ENCODE assay signal across 14 cellular contexts in genomic region chr7:27651702-27652101, GRCh38.
"Had no signal": no experiment of that assay in that cellular context is flagged by ENCODE, and none has a peak within 500 bp of the region (broad histone marks: within the 10 kb centered on the region; RNA-seq: fewer than 3 reads in every experiment).

No MANE protein-coding gene starts in this region.

- H3K79me2 ChIP-seq: parathyroid adenoma had no signal

- H3K4me3 Mint-ChIP-seq: neural crest cell had no signal

- H3K27me3 ChIP-seq: left lung, stomach had no signal

- H3K9me3 ChIP-seq: left lung, stomach had no signal

- DNase-seq: activated CD4-positive, alpha-beta T cell treated with anti-CD3 and anti-CD28 coated beads, Interleukin-2, amount 50 U/mL, for 1 hour; activated naive CD4-positive, alpha-beta T cell treated with anti-CD3 and anti-CD28 coated beads, Interleukin-2, amount 50 U/mL, for 16 hours; activated T-cell treated with anti-CD3 and anti-CD28 coated beads for 4 hours; glutamatergic neuron; left lung; mesenchymal stem cell; retina; small intestine; stomach; T-helper 2 cell had no signal

- H3K4me3 ChIP-seq: left lung, stomach had no signal

- H3K4me1 ChIP-seq: left lung had no signal

- H3K27ac ChIP-seq: left lung, parathyroid adenoma, stomach had no signal

- H3K9ac ChIP-seq: parathyroid adenoma had no signal

- H3K9me3 Mint-ChIP-seq: neural crest cell had no signal

- ATAC-seq: left lung had no signal

- H2AFZ ChIP-seq: parathyroid adenoma had no signal

- FAIRE-seq: bronchial epithelial cell, endothelial cell of umbilical vein, small intestine had no signal
